ENCODE assay signal across 1 cellular context in genomic region chr12:120453977-120454376, GRCh38.
TF ChIP-seq lines count a peak whose summit lies in the region.

No MANE protein-coding gene starts in this region.

TF ChIP-seq in GM23338, 12 proteins besides CTCF, POLR2A, EP300 and RAD21 (continued from another document):
- TF ChIP-seq ETS1 (IDR thresholded peaks at IDR 0.05): no peak
- no peak for TF ChIP-seq POLR2AphosphoS5 (IDR thresholded peaks at IDR 0.05; ENCODE audit: low read depth)
- no peak for TF ChIP-seq EZH2phosphoT487 (IDR thresholded peaks at IDR 0.05; ENCODE audit: unreplicated experiment)
TF ChIP-seq in GM23338: peak in this region for 0.
